In the genomic region with DNA sequence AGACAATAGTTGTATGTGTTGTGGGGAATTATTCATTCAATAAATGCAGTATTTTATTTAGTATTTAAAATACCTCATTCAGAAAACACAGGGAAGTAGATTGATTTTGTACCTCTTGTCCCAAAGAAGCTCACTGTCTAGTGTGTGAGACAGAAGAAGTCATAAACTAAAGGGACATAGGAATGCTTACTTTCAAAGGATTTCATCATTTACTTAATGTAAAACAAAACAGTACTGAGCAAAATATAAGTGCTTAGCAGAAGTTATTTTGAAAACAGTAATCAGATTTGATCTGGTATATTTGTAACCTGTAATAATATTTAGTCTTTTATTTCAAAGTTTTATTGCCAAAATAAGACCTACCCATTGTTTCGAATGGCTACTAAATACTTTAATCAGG, we compare ENCODE assay signal across 32 cellular contexts.
"Had no signal": no experiment of that assay in that cellular context is flagged by ENCODE, and none has a peak within 500 bp of the region (broad histone marks: within the 10 kb centered on the region; RNA-seq: fewer than 3 reads in every experiment).

No MANE protein-coding gene starts in this region.

- H3K4me1 Mint-ChIP-seq: activated B cell treated with CpG ODN at 0.5 μM for 24 hours; activated naive CD8-positive, alpha-beta T cell treated with anti-CD3 and anti-CD28 coated beads, Interleukin-2, amount 10 ng/mL, durations not matched to agents 7 days and 5 days; T-helper 17 cell had no signal

- ATAC-seq: activated CD4-positive, CD25-positive, alpha-beta regulatory T cell treated with anti-CD3 and anti-CD28 coated beads, Interleukin-2, amount 50 U/mL, for 24 hours; activated CD8-positive, alpha-beta T cell treated with anti-CD3 and anti-CD28 coated beads for 36 hours; activated naive CD4-positive, alpha-beta T cell treated with anti-CD3 and anti-CD28 coated beads, Interleukin-2, amount 50 U/mL, for 72 hours; activated T-cell treated with anti-CD3 and anti-CD28 coated beads, Interleukin-2, amount 50 U/mL, for 4 hours; activated T-helper 17 cell treated with anti-CD3 and anti-CD28 coated beads, Interleukin-2, amount 50 U/mL, for 72 hours; esophagus mucosa; T-helper 17 cell had no signal

- H3K27me3 Mint-ChIP-seq: activated B cell treated with CpG ODN at 0.5 μM for 24 hours; activated CD8-positive, alpha-beta T cell treated with anti-CD3 and anti-CD28 coated beads for 36 hours; activated naive CD8-positive, alpha-beta T cell treated with anti-CD3 and anti-CD28 coated beads, Interleukin-2, amount 10 ng/mL, durations not matched to agents 7 days and 5 days; activated T-helper 17 cell treated with anti-CD3 and anti-CD28 coated beads, Interleukin-2, amount 50 U/mL, for 72 hours; dendritic cell treated with granulocyte-macrophage colony-stimulating factor and Interleukin-4, amounts not matched to agents 40 ng/mL and 50 ng/mL, for 4 days; T-helper 17 cell had no signal

- H3K27ac Mint-ChIP-seq: activated B cell treated with CpG ODN at 0.5 μM for 24 hours; activated CD8-positive, alpha-beta T cell treated with anti-CD3 and anti-CD28 coated beads for 36 hours; activated naive CD8-positive, alpha-beta T cell treated with anti-CD3 and anti-CD28 coated beads, Interleukin-2, amount 10 ng/mL, durations not matched to agents 7 days and 5 days; activated T-helper 17 cell treated with anti-CD3 and anti-CD28 coated beads, Interleukin-2, amount 50 U/mL, for 72 hours; dendritic cell treated with granulocyte-macrophage colony-stimulating factor and Interleukin-4, amounts not matched to agents 40 ng/mL and 50 ng/mL, for 4 days; endodermal cell; T-helper 17 cell; T-helper 2 cell treated with Interferon-gamma antibody and Interleukin-4, amounts not matched to agents 5 μg/mL and 100 μg/mL, for 36 hours had no signal

- DNase-seq: activated B cell treated with CpG ODN at 0.5 μM for 24 hours; activated CD4-positive, alpha-beta T cell treated with anti-CD3 and anti-CD28 coated beads for 48 hours; activated CD4-positive, alpha-beta T cell treated with anti-CD3 and anti-CD28 coated beads, Interleukin-2, amount 50 U/mL, for 1 hour; activated CD4-positive, alpha-beta T cell treated with anti-CD3 and anti-CD28 coated beads, Interleukin-2, amount 50 U/mL, for 48 hours; activated CD8-positive, alpha-beta memory T cell treated with anti-CD3 and anti-CD28 coated beads for 24 hours; activated CD8-positive, alpha-beta T cell treated with anti-CD3 and anti-CD28 coated beads for 36 hours; activated effector memory CD4-positive, alpha-beta T cell treated with Interleukin-2 at 50 U/mL for 16 hours; activated gamma-delta T cell treated with Interleukin-2 at 50 U/mL for 16 hours; activated naive CD4-positive, alpha-beta T cell treated with Interleukin-2 at 50 U/mL for 16 hours; activated naive CD8-positive, alpha-beta T cell treated with anti-CD3 and anti-CD28 coated beads, Interleukin-2, amount 10 ng/mL, durations not matched to agents 7 days and 5 days; activated T-cell treated with anti-CD3 and anti-CD28 coated beads, Interleukin-2, amount 50 U/mL, for 4 hours; amniotic stem cell; anterior cingulate cortex; caudate nucleus; colonic mucosa; dorsolateral prefrontal cortex; effector memory CD4-positive, alpha-beta T cell; endodermal cell; foreskin fibroblast; head of caudate nucleus; hypothalamus; T-helper 1 cell; T-helper 17 cell; T1000; WERI-Rb-1 had no signal

- H3K4me3 Mint-ChIP-seq: activated B cell treated with CpG ODN at 0.5 μM for 24 hours; activated CD8-positive, alpha-beta T cell treated with anti-CD3 and anti-CD28 coated beads for 36 hours; activated naive CD8-positive, alpha-beta T cell treated with anti-CD3 and anti-CD28 coated beads, Interleukin-2, amount 10 ng/mL, durations not matched to agents 7 days and 5 days; activated T-cell treated with anti-CD3 and anti-CD28 coated beads, Interleukin-2, amount 50 U/mL, for 4 hours; activated T-helper 17 cell treated with anti-CD3 and anti-CD28 coated beads, Interleukin-2, amount 50 U/mL, for 72 hours; dendritic cell treated with granulocyte-macrophage colony-stimulating factor and Interleukin-4, amounts not matched to agents 40 ng/mL and 50 ng/mL, for 4 days; endodermal cell; T-helper 17 cell; T-helper 2 cell treated with Interferon-gamma antibody and Interleukin-4, amounts not matched to agents 5 μg/mL and 100 μg/mL, for 36 hours had no signal

- H3K9me3 Mint-ChIP-seq: activated CD8-positive, alpha-beta T cell treated with anti-CD3 and anti-CD28 coated beads for 36 hours; activated T-helper 17 cell treated with anti-CD3 and anti-CD28 coated beads, Interleukin-2, amount 50 U/mL, for 72 hours had no signal

- FAIRE-seq: frontal cortex had no signal
